Comparison of ENCODE assay signal across 16 cellular contexts in the genomic region with DNA sequence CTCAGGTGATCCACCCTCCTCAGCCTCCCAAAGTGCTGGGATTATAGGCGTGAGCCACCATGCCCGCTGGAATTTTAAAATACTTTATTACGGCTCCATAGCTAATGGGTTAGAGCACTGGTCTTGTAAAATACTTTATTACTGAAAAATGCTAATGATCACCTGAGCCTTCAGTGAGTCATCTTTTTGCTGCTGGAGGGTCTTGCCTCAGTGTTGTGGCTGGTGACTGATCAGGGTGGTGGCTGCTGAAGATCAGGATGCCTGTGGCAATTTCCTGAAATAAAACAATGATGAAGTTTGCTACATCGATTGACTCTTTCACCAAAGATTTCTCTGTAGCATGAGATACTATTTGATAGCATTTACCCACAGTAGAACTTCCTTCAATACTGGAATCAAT.
"Had no signal": no experiment of that assay in that cellular context is flagged by ENCODE, and none has a peak within 500 bp of the region (broad histone marks: within the 10 kb centered on the region; RNA-seq: fewer than 3 reads in every experiment).

No MANE protein-coding gene starts in this region.

- H3K9me3 Mint-ChIP-seq: activated naive CD4-positive, alpha-beta T cell treated with anti-CD3 and anti-CD28 coated beads, Interleukin-2, amount 50 U/mL, for 24 hours; activated T-cell treated with anti-CD3 and anti-CD28 coated beads, Interleukin-2, amount 50 U/mL, for 72 hours; effector memory CD8-positive, alpha-beta T cell; nephron progenitor cell; stimulated activated naive B cell treated with anti-CD40 and anti-IgM and Interleukin-4, amounts not matched to agents 10 μg/mL and 1 μg/mL and 100 μg/mL, for 72 hours had no signal

- H3K9me3 ChIP-seq: ascending aorta, left lung, upper lobe of right lung had no signal

- ATAC-seq: activated CD4-positive, CD25-positive, alpha-beta regulatory T cell treated with anti-CD3 and anti-CD28 coated beads, Interleukin-2, amount 50 U/mL, for 24 hours; activated T-cell treated with anti-CD3 and anti-CD28 coated beads, Interleukin-2, amount 50 U/mL, for 72 hours; effector memory CD8-positive, alpha-beta T cell; left lung; stimulated activated naive B cell treated with anti-CD40 and anti-IgM and Interleukin-4, amounts not matched to agents 10 μg/mL and 1 μg/mL and 100 μg/mL, for 72 hours; upper lobe of right lung had no signal

- H3K36me3 ChIP-seq: ascending aorta, left lung, upper lobe of right lung had no signal

- H3K27ac ChIP-seq: ascending aorta, left lung, upper lobe of right lung had no signal

- H3K27ac Mint-ChIP-seq: activated naive CD4-positive, alpha-beta T cell treated with anti-CD3 and anti-CD28 coated beads, Interleukin-2, amount 50 U/mL, for 24 hours; activated T-cell treated with anti-CD3 and anti-CD28 coated beads, Interleukin-2, amount 50 U/mL, for 72 hours; effector memory CD8-positive, alpha-beta T cell; nephron progenitor cell; stimulated activated naive B cell treated with anti-CD40 and anti-IgM and Interleukin-4, amounts not matched to agents 10 μg/mL and 1 μg/mL and 100 μg/mL, for 72 hours had no signal

- H3K4me3 Mint-ChIP-seq: activated naive CD4-positive, alpha-beta T cell treated with anti-CD3 and anti-CD28 coated beads, Interleukin-2, amount 50 U/mL, for 24 hours; activated T-cell treated with anti-CD3 and anti-CD28 coated beads, Interleukin-2, amount 50 U/mL, for 72 hours; effector memory CD8-positive, alpha-beta T cell; nephron progenitor cell; stimulated activated naive B cell treated with anti-CD40 and anti-IgM and Interleukin-4, amounts not matched to agents 10 μg/mL and 1 μg/mL and 100 μg/mL, for 72 hours had no signal

- H3K4me3 ChIP-seq: ascending aorta, left lung, upper lobe of right lung had no signal

- H3K27me3 Mint-ChIP-seq: activated naive CD4-positive, alpha-beta T cell treated with anti-CD3 and anti-CD28 coated beads, Interleukin-2, amount 50 U/mL, for 24 hours; effector memory CD8-positive, alpha-beta T cell; stimulated activated naive B cell treated with anti-CD40 and anti-IgM and Interleukin-4, amounts not matched to agents 10 μg/mL and 1 μg/mL and 100 μg/mL, for 72 hours had no signal

- H3K4me1 ChIP-seq: ascending aorta, left lung, upper lobe of right lung had no signal

- H3K27me3 ChIP-seq: ascending aorta, left lung, upper lobe of right lung had no signal

- DNase-seq: activated CD4-positive, alpha-beta T cell treated with anti-CD3 and anti-CD28 coated beads, Interleukin-2, amount 50 U/mL, for 1 hour; activated CD8-positive, alpha-beta memory T cell treated with anti-CD3 and anti-CD28 coated beads, Interleukin-2, amount 50 U/mL, for 4 hours; activated gamma-delta T cell; activated T-cell treated with anti-CD3 and anti-CD28 coated beads, Interleukin-2, amount 50 U/mL, for 72 hours; effector memory CD8-positive, alpha-beta T cell; kidney; left lung; midbrain; nephron progenitor cell; nucleus accumbens; stimulated activated naive B cell treated with anti-CD40 and anti-IgM and Interleukin-4, amounts not matched to agents 10 μg/mL and 1 μg/mL and 100 μg/mL, for 72 hours; T1000; upper lobe of right lung had no signal

- H3K4me1 Mint-ChIP-seq: activated naive CD4-positive, alpha-beta T cell treated with anti-CD3 and anti-CD28 coated beads, Interleukin-2, amount 50 U/mL, for 24 hours; stimulated activated naive B cell treated with anti-CD40 and anti-IgM and Interleukin-4, amounts not matched to agents 10 μg/mL and 1 μg/mL and 100 μg/mL, for 72 hours had no signal
